14 cellular contexts compared by ENCODE assay signal in the genomic region with DNA sequence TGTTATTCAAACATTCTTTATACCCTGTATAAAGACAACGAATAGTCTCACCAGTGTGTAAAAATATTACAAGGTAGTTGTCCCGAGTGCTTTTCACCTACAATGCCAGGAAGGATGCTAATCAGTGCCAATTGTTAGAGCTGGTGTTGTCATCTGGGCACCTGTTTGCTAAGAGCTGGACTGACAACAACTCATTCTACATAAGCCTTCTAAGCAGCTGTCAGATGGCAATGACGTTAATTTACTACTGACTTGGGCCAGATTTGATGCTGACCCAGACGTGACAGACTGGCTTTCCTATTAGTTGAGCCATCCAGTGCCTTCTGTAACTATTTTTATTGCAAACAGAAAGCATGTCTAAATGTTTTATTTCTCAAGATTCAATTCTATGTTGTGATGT.
"Had no signal": no experiment of that assay in that cellular context is flagged by ENCODE, and none has a peak within 500 bp of the region (broad histone marks: within the 10 kb centered on the region; RNA-seq: fewer than 3 reads in every experiment).

No MANE protein-coding gene starts in this region.

- DNase-seq: activated CD4-positive, alpha-beta T cell treated with anti-CD3 and anti-CD28 coated beads for 36 hours; activated CD4-positive, alpha-beta T cell treated with anti-CD3 and anti-CD28 coated beads, Interleukin-2, amount 50 U/mL, for 48 hours; activated gamma-delta T cell; effector CD8-positive, alpha-beta T cell; heart right ventricle; kidney glomerular epithelial cell; mesenchymal stem cell; mucosa of descending colon; naive thymus-derived CD4-positive, alpha-beta T cell; right cardiac atrium; uterus had no signal

- ATAC-seq: activated CD4-positive, alpha-beta T cell treated with anti-CD3 and anti-CD28 coated beads for 36 hours; esophagus mucosa; gastroesophageal sphincter; mucosa of descending colon; naive thymus-derived CD4-positive, alpha-beta T cell; WTC11 had no signal
